ENCODE assay signal across 8 cellular contexts in the genomic region with DNA sequence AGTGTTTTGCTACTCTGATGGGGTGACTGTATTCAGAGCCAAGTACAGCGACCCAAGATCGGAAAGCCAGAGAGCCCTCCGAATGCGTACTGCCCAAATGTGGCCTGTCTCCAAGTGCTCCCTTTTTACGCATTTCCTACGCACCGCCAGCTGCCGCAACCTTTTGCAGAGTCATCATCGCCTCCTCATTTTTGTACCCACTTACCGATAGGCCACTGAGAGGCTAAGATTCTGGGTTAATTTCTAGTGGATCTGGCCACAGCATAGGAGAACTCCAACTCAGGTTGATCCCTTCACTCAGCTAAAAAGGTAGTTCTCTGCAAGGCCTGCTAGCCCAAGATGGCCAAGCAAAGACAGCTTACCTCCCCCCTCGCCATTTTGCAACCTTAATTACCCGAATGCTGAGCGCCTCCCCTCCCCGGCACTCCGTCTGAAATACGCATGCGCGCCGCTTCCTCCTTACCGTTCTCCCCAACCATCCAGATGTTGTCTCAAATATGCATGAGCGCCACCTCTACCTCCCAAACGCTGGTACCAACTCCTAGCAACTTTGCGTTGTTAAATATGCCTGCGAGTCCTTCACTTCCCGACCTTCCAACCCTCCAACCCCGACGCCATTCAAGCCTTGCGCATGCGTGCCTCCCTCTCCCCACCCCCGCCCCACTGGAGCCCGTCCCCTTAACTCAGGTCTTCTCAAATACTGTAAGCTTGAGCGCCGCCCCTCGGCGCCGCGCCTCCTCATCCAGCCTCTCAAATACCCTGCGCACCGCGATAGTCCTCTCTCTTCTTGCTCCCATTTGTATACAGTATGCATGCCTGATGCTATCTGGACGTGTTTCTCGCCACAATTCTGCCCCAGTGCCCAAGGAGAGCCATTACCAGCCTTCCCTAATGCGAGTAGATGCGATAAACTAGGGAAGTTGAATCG. TPM values are rescaled to one million over a fixed set of nuclear protein-coding genes. Genes with fewer than 3 reads are reported as not detected.
DNase-seq lines count a peak whose midpoint lies in the region; ATAC-seq, FAIRE-seq and TF ChIP-seq lines count a peak whose summit lies in the region.

No MANE protein-coding gene starts in this region.

- H3K36me3 ChIP-seq in ES-I3 (ENCODE audit: insufficient read depth, low read length): no peaks in the 10 kb centered on the region
- H3K36me3 ChIP-seq in Loucy (ENCODE audit: insufficient read depth, low read length): no peaks in the 10 kb centered on the region
- peaks cover 19% of the 10 kb centered on the region for H3K36me3 ChIP-seq in RWPE2 (ENCODE audit: low read depth)
- peaks cover 1% of the 10 kb centered on the region for H3K36me3 ChIP-seq in neuron (ENCODE audit: insufficient read depth, low read length)

- H2AFZ ChIP-seq in Loucy (ENCODE audit: low read length) (peak overlapping the region; percentile 86), neuron (ENCODE audit: low read depth, low read length) (no peak overlapping the region)

- H3K27me3 ChIP-seq in Loucy (ENCODE audit: insufficient read depth, low read length, poor library complexity, severe bottlenecking) (no peaks in the 10 kb centered on the region), RWPE2 (ENCODE audit: insufficient read depth, poor library complexity, severe bottlenecking) (no peaks in the 10 kb centered on the region), neuron (ENCODE audit: insufficient read depth, low read length) (no peaks in the 10 kb centered on the region)

- peaks cover 48% of the 10 kb centered on the region for H3K79me2 ChIP-seq in Loucy (ENCODE audit: insufficient read depth, low read length)

- H3K27ac ChIP-seq in RWPE2 (ENCODE audit: poor library complexity, severe bottlenecking): peak overlapping the region; percentile 86

- no peaks in the 10 kb centered on the region for H3F3A ChIP-seq in Loucy (ENCODE audit: low read depth)

- FAIRE-seq in H54 (lab: Jason Lieb, UNC): peak; percentile 36

- TF ChIP-seq POLR2A in H54 (IDR thresholded peaks at IDR 0.05; ENCODE audit: low read depth, low read length): 0 out of 2 replicates have a peak, but pooled peaks have one; percentile 23

- ATAC-seq in RWPE2 (ENCODE audit: low read depth): peak; percentile 93

- peak overlapping the region; percentile 92 for H3K4me3 ChIP-seq in Loucy (ENCODE audit: low read length, poor library complexity, severe bottlenecking)
- peak overlapping the region; percentile 96 for H3K4me3 ChIP-seq in RWPE2 (ENCODE audit: severe bottlenecking)
- H3K4me3 ChIP-seq in fibroblast of villous mesenchyme (ENCODE audit: low read depth, low read length): peak overlapping the region; percentile 80
- peak overlapping the region; percentile 75 for H3K4me3 ChIP-seq in neuron (ENCODE audit: low read length)

- no peaks in the 10 kb centered on the region for H3K4me1 ChIP-seq in ES-I3 (ENCODE audit: insufficient read depth, low read length)
- peaks cover 15% of the 10 kb centered on the region for H3K4me1 ChIP-seq in Loucy (ENCODE audit: insufficient read depth, low read length, poor library complexity, severe bottlenecking)
- peaks cover 4% of the 10 kb centered on the region for H3K4me1 ChIP-seq in RWPE2 (ENCODE audit: insufficient read depth, poor library complexity, severe bottlenecking)
- no peaks in the 10 kb centered on the region for H3K4me1 ChIP-seq in neuron (ENCODE audit: insufficient read depth, low read length)

- H3K9me3 ChIP-seq in ES-I3 (ENCODE audit: control insufficient read depth, insufficient read depth, low read length): no peaks in the 10 kb centered on the region
- H3K9me3 ChIP-seq in Loucy (ENCODE audit: insufficient read depth, low read depth, low read length): no peaks in the 10 kb centered on the region
- H3K9me3 ChIP-seq in RWPE2 (ENCODE audit: severe bottlenecking): no peaks in the 10 kb centered on the region
- H3K9me3 ChIP-seq in neuron (ENCODE audit: low read length): no peaks in the 10 kb centered on the region

- H4K20me1 ChIP-seq in Loucy (ENCODE audit: insufficient read depth, low read length, poor library complexity, severe bottlenecking): peaks cover 21% of the 10 kb centered on the region

- peak overlapping the region; percentile 68 for H3K9ac ChIP-seq in ES-I3 (ENCODE audit: low read depth, low read length)
- peak overlapping the region; percentile 98 for H3K9ac ChIP-seq in Loucy (ENCODE audit: low read depth, low read length, poor library complexity, severe bottlenecking)

- peak; percentile 39 for TF ChIP-seq CTCF in Loucy (conservative IDR thresholded peaks at IDR 0.05; ENCODE audit: low read length)
- TF ChIP-seq CTCF in RWPE2 (IDR thresholded peaks at IDR 0.05; ENCODE audit: poor library complexity, severe bottlenecking): peak; percentile 33
- no peak for TF ChIP-seq CTCF in fibroblast of villous mesenchyme (IDR thresholded peaks at IDR 0.05; ENCODE audit: insufficient read depth, low read depth, low read length)

- DNase-seq in H54 (ENCODE audit: insufficient read length, low spot score): peak; percentile 53
- DNase-seq in RWPE2 (ENCODE audit: low spot score): peak; percentile 62
- peak; percentile 92 for DNase-seq in activated effector memory CD4-positive, alpha-beta T cell treated with anti-CD3 and anti-CD28 coated beads, Interleukin-2, amount 50 U/mL, for 16 hours
- DNase-seq in fibroblast of villous mesenchyme (ENCODE audit: low read depth): peak; percentile 91
- peak; percentile 77 for DNase-seq in stromal cell of bone marrow (ENCODE audit: low read depth)

- H3K4me2 ChIP-seq in Loucy (ENCODE audit: low read depth, low read length, poor library complexity, severe bottlenecking): peak overlapping the region; percentile 90

- H3K9me2 ChIP-seq in Loucy (replicated peaks; ENCODE audit: low read depth, low read length): no peaks in the 10 kb centered on the region

RNA-seq across cellular contexts. Expression of gene ZCCHC13, which starts 11.8 kb away (rescaled TPM):
- not detected in 2 replicates for total RNA-seq in fibroblast of villous mesenchyme

Comparison
In these comparisons a context has a peak if more than half of its experiments do, and no peak if none do; other contexts are left out.
1. Peak in every context shown above with its lines: DNase-seq, ATAC-seq, H3K4me3 ChIP-seq and H3K27ac ChIP-seq.